Comparison of ENCODE assay signal across 8 cellular contexts in genomic region chr9:125126019-125126746, GRCh38. TPM values are rescaled to one million over a fixed set of nuclear protein-coding genes. Genes with fewer than 3 reads are reported as not detected.
DNase-seq lines count a peak whose midpoint lies in the region; ATAC-seq and TF ChIP-seq lines count a peak whose summit lies in the region.

No MANE protein-coding gene starts in this region.

- H3K23me2 ChIP-seq in H9 (ENCODE audit: insufficient read length, low read depth, low read length, poor library complexity, severe bottlenecking), result no peaks in the 10 kb centered on the region

- no peaks in the 10 kb centered on the region for H3K79me1 ChIP-seq in H9 (ENCODE audit: insufficient read depth, low read depth, low read length, poor library complexity, severe bottlenecking)

- H3T11ph ChIP-seq in H9 (ENCODE audit: low read length), result no peak overlapping the region

- TF ChIP-seq CTCF in H9 (conservative IDR thresholded peaks at IDR 0.05) (no peak), NB4 (IDR thresholded peaks at IDR 0.05; ENCODE audit: low read depth, low read length) (no peak), dorsolateral prefrontal cortex (IDR thresholded peaks at IDR 0.05 in 54 of 56, conservative IDR thresholded peaks at IDR 0.05 in 2 of 56; ENCODE audit: low read depth in 1 of 56, partially characterized antibody in 56 of 56) (no peak)
- no peak for TF ChIP-seq CTCF in activated CD8-positive, alpha-beta T cell treated with anti-CD3 and anti-CD28 coated beads for 36 hours (IDR thresholded peaks at IDR 0.05)

- H2AFZ ChIP-seq in H9 (ENCODE audit: low read length), result no peak overlapping the region

- H3K4me2 ChIP-seq in H9 (ENCODE audit: insufficient read depth, insufficient read length, low read length), result no peak overlapping the region

- POLR2A ChIA-PET in activated CD8-positive, alpha-beta T cell treated with anti-CD3 and anti-CD28 coated beads for 36 hours (lab: Charles Lee), result interaction anchor here (0.6 to 1.9 kb wide), 5 partner anchors 8 to 180 kb away, joined by 3 to 14 read pairs (median 3); no protein-coding TSS in a partner anchor

- H3K14ac ChIP-seq in H9 (ENCODE audit: insufficient read depth, low read length), result no peak overlapping the region

- intact Hi-C loops in activated CD8-positive, alpha-beta T cell treated with anti-CD3 and anti-CD28 coated beads for 36 hours (cut with micrococcal nuclease), result no loop called here
- intact Hi-C loops in dorsolateral prefrontal cortex (cut with DNase I), result no loop called here

- peaks cover 0 to 11% (median 7%) of the 10 kb centered on the region in 3 experiments; a peak in 5 of 7 replicates for H3K36me3 Mint-ChIP-seq in H9 (ENCODE audit: insufficient read depth in 1 of 3, low read depth in 3 of 3)
- H3K36me3 Mint-ChIP-seq in activated CD8-positive, alpha-beta T cell treated with anti-CD3 and anti-CD28 coated beads for 36 hours (ENCODE audit: low read depth), result peaks cover 5% of the 10 kb centered on the region

- H2AK5ac ChIP-seq in H9 (ENCODE audit: insufficient read length, low read length), result no peak overlapping the region

- CTCF ChIA-PET in activated CD8-positive, alpha-beta T cell treated with anti-CD3 and anti-CD28 coated beads for 36 hours (lab: Charles Lee), result interaction anchor here (3.5 kb wide), 1 partner anchor 17 kb away, joined by 21 read pairs; the partner anchor contains the start of gene SCAI

- H3K4me1 ChIP-seq in H9 (ENCODE audit: insufficient read depth, low read length), result no peaks in the 10 kb centered on the region

- H2BK20ac ChIP-seq in H9 (ENCODE audit: low read depth, low read length, poor library complexity, severe bottlenecking), result no peak overlapping the region

- H3K27me3 Mint-ChIP-seq in H9 (ENCODE audit: low read depth), result no peaks in the 10 kb centered on the region
- H3K27me3 Mint-ChIP-seq in activated CD8-positive, alpha-beta T cell treated with anti-CD3 and anti-CD28 coated beads for 36 hours, result no peaks in the 10 kb centered on the region

- WGBS in H9 (ENCODE audit: extremely low coverage, insufficient read length, low lambda C conversion rate), result no CpG with 5 or more reads among the region's 2 CpGs

- DNase-seq in ELF-1 (ENCODE audit: low read depth, low spot score) (peak; percentile 25), H9 (no peak), NB4 (ENCODE audit: low read depth) (peak; percentile 92), dorsolateral prefrontal cortex (peak; percentile 50 to 92 (median 83)), mucosa of gallbladder (ENCODE audit: low spot score) (peak; percentile 88), 8988T (no peak)
- DNase-seq in activated CD8-positive, alpha-beta T cell treated with anti-CD3 and anti-CD28 coated beads for 36 hours, result peak; percentile 92
- peak; percentile 55 for DNase-seq in stimulated activated CD8-positive, alpha-beta memory T cell treated with anti-CD3 and anti-CD28 coated beads, Interleukin-7, amount 100 ng/mL, for 24 hours (ENCODE audit: low read depth)

- no peak overlapping the region for H3K18ac ChIP-seq in H9 (ENCODE audit: insufficient read length, low read depth, low read length)

- H2BK12ac ChIP-seq in H9 (ENCODE audit: insufficient read length, low read depth, low read length), result no peak overlapping the region

- no peak overlapping the region for H3K4ac ChIP-seq in H9 (ENCODE audit: low read depth, low read length)

- no peak overlapping the region for H3K56ac ChIP-seq in H9 (ENCODE audit: insufficient read length, low read depth, low read length)

- H3K27me3 ChIP-seq in H9 (ENCODE audit: insufficient read depth, low read length) (no peaks in the 10 kb centered on the region), dorsolateral prefrontal cortex (no peaks in the 10 kb centered on the region)

- H3K23ac ChIP-seq in H9 (ENCODE audit: insufficient read length, low read depth, low read length), result no peak overlapping the region

- peak overlapping the region; percentile 55 to 95 (median 95); a peak in 4 of 7 replicates for H3K27ac Mint-ChIP-seq in H9
- peak overlapping the region; percentile 95 for H3K27ac Mint-ChIP-seq in activated CD8-positive, alpha-beta T cell treated with anti-CD3 and anti-CD28 coated beads for 36 hours

- peaks cover 8% of the 10 kb centered on the region in 2 experiments for H3K4me1 Mint-ChIP-seq in H9
- peaks cover 26% of the 10 kb centered on the region for H3K4me1 Mint-ChIP-seq in activated CD8-positive, alpha-beta T cell treated with anti-CD3 and anti-CD28 coated beads for 36 hours (ENCODE audit: low read depth)

- ATAC-seq in activated CD8-positive, alpha-beta T cell treated with anti-CD3 and anti-CD28 coated beads for 36 hours, result peak; percentile 96

- H3K9me3 ChIP-seq in H9 (ENCODE audit: control insufficient read depth, low read depth, low read length), result no peaks in the 10 kb centered on the region

- H4K8ac ChIP-seq in H9 (replicated peaks; ENCODE audit: insufficient read length, low read depth, low read length), result no peak overlapping the region

- H3K4me3 ChIP-seq in NB4 (ENCODE audit: low read depth, low read length), result no peak overlapping the region
- H3K4me3 ChIP-seq in dorsolateral prefrontal cortex, result no peak overlapping the region

- no peak overlapping the region for H4K91ac ChIP-seq in H9 (ENCODE audit: insufficient read length, low read depth, low read length)

- H4K20me1 ChIP-seq in H9 (ENCODE audit: control insufficient read depth, insufficient read depth, insufficient read length), result no peaks in the 10 kb centered on the region

- H2BK120ac ChIP-seq in H9 (ENCODE audit: low read depth, low read length, poor library complexity, severe bottlenecking), result no peak overlapping the region

- H2BK5ac ChIP-seq in H9 (ENCODE audit: insufficient read length, low read length), result no peak overlapping the region

- no peak overlapping the region for H4K5ac ChIP-seq in H9 (ENCODE audit: insufficient read length, low read depth, low read length)

- H3K79me2 ChIP-seq in H9 (ENCODE audit: insufficient read depth, low read length), result no peaks in the 10 kb centered on the region; the same call in 1 of the 2 replicates

- TF ChIP-seq POLR2A in NB4 (IDR thresholded peaks at IDR 0.05; ENCODE audit: extremely low read depth, insufficient read length), result no peak

- no peak overlapping the region for H3K9ac ChIP-seq in H9 (ENCODE audit: extremely low read depth, insufficient read length, low read length)

- H3K9me3 Mint-ChIP-seq in H9, result no peaks in the 10 kb centered on the region
- no peaks in the 10 kb centered on the region for H3K9me3 Mint-ChIP-seq in activated CD8-positive, alpha-beta T cell treated with anti-CD3 and anti-CD28 coated beads for 36 hours

- no peak overlapping the region for H2BK15ac ChIP-seq in H9 (ENCODE audit: low read depth, low read length)

- H3K27ac ChIP-seq in H9 (ENCODE audit: insufficient read length, low read depth, low read length) (no peak overlapping the region), dorsolateral prefrontal cortex (peak overlapping the region in 39 of 59 donors; percentile 4 to 86 (median 62))

- H3K4me3 Mint-ChIP-seq in H9, result peak overlapping the region in 1 of 2 experiments; percentile 20; a peak in 2 of 5 replicates
- peak overlapping the region; percentile 37 for H3K4me3 Mint-ChIP-seq in activated CD8-positive, alpha-beta T cell treated with anti-CD3 and anti-CD28 coated beads for 36 hours

RNA-seq across cellular contexts. Expression of gene SCAI, which starts 17.1 kb away (rescaled TPM):
- 14.1 and 15.5 TPM in 2 replicates for total RNA-seq in H9 (2021)
- 10 to 100 TPM in 1 of 2 experiments, 1 to 10 TPM in 1; 9.6 to 10.8 TPM for total RNA-seq in activated CD8-positive, alpha-beta T cell treated with anti-CD3 and anti-CD28 coated beads for 36 hours
- 10 to 100 TPM; 19.8 to 73.6 (median 49.9) TPM for total RNA-seq in dorsolateral prefrontal cortex
- total RNA-seq in mucosa of gallbladder, result 6.0 TPM

Comparison
In these comparisons a context has a peak if more than half of its experiments do, and no peak if none do; other contexts are left out.
1. DNase-seq: peak in ELF-1 (single experiment), NB4 (single experiment), activated CD8-positive, alpha-beta T cell treated with anti-CD3 and anti-CD28 coated beads for 36 hours (single experiment), dorsolateral prefrontal cortex (10 of 10), mucosa of gallbladder (single experiment) and stimulated activated CD8-positive, alpha-beta memory T cell treated with anti-CD3 and anti-CD28 coated beads, Interleukin-7, amount 100 ng/mL, for 24 hours (single experiment); none in H9 (single experiment) and 8988T (single experiment).